ENCODE assay signal across 8 cellular contexts in genomic region chr17:19055447-19055846, GRCh38. TPM values are rescaled to one million over a fixed set of nuclear protein-coding genes. Genes with fewer than 3 reads are reported as not detected.
A peak's percentile ranks its signal among the peaks of the same experiment; 100 is the strongest.
DNase-seq lines count a peak whose midpoint lies in the region; ATAC-seq lines count a peak whose summit lies in the region.
"Not testable (repeated sequence)": the region's sequence is repeated elsewhere in the genome, so short reads cannot be mapped to it uniquely, and the experiment has no call there.
"Had no signal": no experiment of that assay in that cellular context is flagged by ENCODE, and none has a peak within 500 bp of the region (broad histone marks: within the 10 kb centered on the region; RNA-seq: fewer than 3 reads in every experiment).

No MANE protein-coding gene starts in this region.

- intact Hi-C loops in left cardiac atrium (cut with DNase I), result not testable (repeated sequence)

- H3K4me1 Mint-ChIP-seq in T-helper 17 cell; activated naive CD8-positive, alpha-beta T cell treated with anti-CD3 and anti-CD28 coated beads, Interleukin-2, amount 50 U/mL, for 24 hours; naive thymus-derived CD8-positive, alpha-beta T cell: not testable (repeated sequence)

- H3K9me3 ChIP-seq in T-helper 17 cell (ENCODE audit: control insufficient read depth, low read length, poor library complexity, severe bottlenecking), result not testable (repeated sequence)

- ATAC-seq in GM18502 (IDR thresholded peaks at IDR 0.05; ENCODE audit: poor library complexity, unreplicated experiment), result peak; percentile 74
- peak; percentile 63 for ATAC-seq in GM21576 (IDR thresholded peaks at IDR 0.05; ENCODE audit: unreplicated experiment)
- ATAC-seq in HG03280 (IDR thresholded peaks at IDR 0.05; ENCODE audit: unreplicated experiment), result peak; percentile 61
- peak; percentile 92 for ATAC-seq in T-helper 17 cell
- ATAC-seq in activated naive CD8-positive, alpha-beta T cell treated with anti-CD3 and anti-CD28 coated beads, Interleukin-2, amount 50 U/mL, for 24 hours, result peak; percentile 84
- peak; percentile 59 to 77 for ATAC-seq in left cardiac atrium
- ATAC-seq in naive thymus-derived CD8-positive, alpha-beta T cell, result peak; percentile 93 to 96

- H3K4me3 Mint-ChIP-seq in T-helper 17 cell; activated naive CD8-positive, alpha-beta T cell treated with anti-CD3 and anti-CD28 coated beads, Interleukin-2, amount 50 U/mL, for 24 hours; naive thymus-derived CD8-positive, alpha-beta T cell: not testable (repeated sequence)

- H3K9me3 Mint-ChIP-seq in activated naive CD8-positive, alpha-beta T cell treated with anti-CD3 and anti-CD28 coated beads, Interleukin-2, amount 50 U/mL, for 24 hours; naive thymus-derived CD8-positive, alpha-beta T cell: not testable (repeated sequence)

- not testable (repeated sequence) for H3K27ac Mint-ChIP-seq in T-helper 17 cell; activated naive CD8-positive, alpha-beta T cell treated with anti-CD3 and anti-CD28 coated beads, Interleukin-2, amount 50 U/mL, for 24 hours; naive thymus-derived CD8-positive, alpha-beta T cell

- H3K27me3 Mint-ChIP-seq in T-helper 17 cell; activated naive CD8-positive, alpha-beta T cell treated with anti-CD3 and anti-CD28 coated beads, Interleukin-2, amount 50 U/mL, for 24 hours; naive thymus-derived CD8-positive, alpha-beta T cell: not testable (repeated sequence)

- DNase-seq in T-helper 17 cell; activated naive CD8-positive, alpha-beta T cell treated with anti-CD3 and anti-CD28 coated beads, Interleukin-2, amount 50 U/mL, for 24 hours; left cardiac atrium; naive thymus-derived CD8-positive, alpha-beta T cell: not testable (repeated sequence)

- POLR2A ChIA-PET in naive thymus-derived CD8-positive, alpha-beta T cell (lab: Charles Lee), result not testable (repeated sequence)

- not testable (repeated sequence) for H3K36me3 Mint-ChIP-seq in T-helper 17 cell (ENCODE audit: low read depth); activated naive CD8-positive, alpha-beta T cell treated with anti-CD3 and anti-CD28 coated beads, Interleukin-2, amount 50 U/mL, for 24 hours (ENCODE audit: low read depth); naive thymus-derived CD8-positive, alpha-beta T cell

RNA-seq across cellular contexts. Expression of gene GRAP, which starts 8.7 kb away (rescaled TPM):
- total RNA-seq in T-helper 17 cell, result 10 to 100 TPM; 23.8 to 26.7 TPM
- 1 to 10 TPM; 1.6 to 3.2 TPM for total RNA-seq in left cardiac atrium
- 10 to 100 TPM; 65.6 to 69.9 TPM for total RNA-seq in naive thymus-derived CD8-positive, alpha-beta T cell
- 10 to 100 TPM; 32.7 to 99.6 (median 73.1) TPM for polyA plus RNA-seq in naive thymus-derived CD8-positive, alpha-beta T cell
- total RNA-seq: osteocyte had no signal

RNA-seq across cellular contexts. Expression of gene FAM83G, which starts 50.9 kb away (rescaled TPM):
- total RNA-seq in T-helper 17 cell (1 to 10 TPM; 7.8 to 7.9 TPM), left cardiac atrium (10 to 100 TPM; 23.3 to 24.8 TPM)
- total RNA-seq in naive thymus-derived CD8-positive, alpha-beta T cell, result 1 to 10 TPM; 7.2 to 8.9 TPM
- polyA plus RNA-seq in naive thymus-derived CD8-positive, alpha-beta T cell, result 1 to 10 TPM; 1.5 to 3.5 (median 1.9) TPM

Comparison
In these comparisons a context has a peak if more than half of its experiments do, and no peak if none do; other contexts are left out.
1. RNA of gene GRAP, which starts 8.7 kb away (total RNA-seq): 65.6 to 69.9 TPM in naive thymus-derived CD8-positive, alpha-beta T cell and 23.8 to 26.7 TPM in T-helper 17 cell; 1.6 to 3.2 TPM in left cardiac atrium; every median in the first group is over 4 times any median in the second.
2. Peak in every context shown above with its lines, with median percentiles within 50 percentile points of each other: ATAC-seq.